26 cellular contexts compared by ENCODE assay signal in genomic region chr9:136303066-136303824, GRCh38. TPM values are rescaled to one million over a fixed set of nuclear protein-coding genes. Genes with fewer than 3 reads are reported as not detected.
"Had no signal": no experiment of that assay in that cellular context is flagged by ENCODE, and none has a peak within 500 bp of the region (broad histone marks: within the 10 kb centered on the region; RNA-seq: fewer than 3 reads in every experiment).

No MANE protein-coding gene starts in this region.

- H3K36me3 ChIP-seq: cardiac muscle cell, right atrium auricular region, tibial nerve, uterus had no signal

- H3K4me1 ChIP-seq: right atrium auricular region, tibial nerve, uterus had no signal

- H3K27ac Mint-ChIP-seq: activated CD4-positive, alpha-beta T cell treated with anti-CD3 and anti-CD28 coated beads, Interleukin-2, amount 10 ng/mL, durations not matched to agents 24 days and 14 days; activated CD8-positive, alpha-beta T cell treated with anti-CD3 and anti-CD28 coated beads, Interleukin-2, amount 10 ng/mL, durations not matched to agents 7 days and 5 days; activated naive CD8-positive, alpha-beta T cell treated with anti-CD3 and anti-CD28 coated beads, Interleukin-2, amount 10 ng/mL, durations not matched to agents 7 days and 5 days; activated T-cell treated with anti-CD3 and anti-CD28 coated beads, Interleukin-2, amount 50 U/mL, for 24 hours; activated T-helper 2 cell treated with anti-CD3 and anti-CD28 coated beads, Interferon-gamma antibody, Interleukin-2, Interleukin-4, amounts not matched to agents 10 μg/mL and 5 μg/mL and 100 μg/mL, durations not matched to agents 14 hours and 24 hours and 36 hours; nephron progenitor cell; stimulated activated naive CD8-positive, alpha-beta T cell treated with anti-CD3 and anti-CD28 coated beads, Interleukin-15, Interleukin-2, amounts not matched to agents 100 ng/mL and 50 ng/mL, for 24 hours had no signal

- H3K27ac ChIP-seq: cardiac muscle cell, hepatocyte, right atrium auricular region, skin epidermis, tibial nerve, uterus had no signal

- H3K9me3 Mint-ChIP-seq: activated CD4-positive, alpha-beta T cell treated with anti-CD3 and anti-CD28 coated beads, Interleukin-2, amount 10 ng/mL, durations not matched to agents 24 days and 14 days; activated naive CD8-positive, alpha-beta T cell treated with anti-CD3 and anti-CD28 coated beads, Interleukin-2, amount 10 ng/mL, durations not matched to agents 7 days and 5 days; activated T-cell treated with anti-CD3 and anti-CD28 coated beads, Interleukin-2, amount 50 U/mL, for 24 hours; activated T-helper 2 cell treated with anti-CD3 and anti-CD28 coated beads, Interferon-gamma antibody, Interleukin-2, Interleukin-4, amounts not matched to agents 10 μg/mL and 5 μg/mL and 100 μg/mL, durations not matched to agents 14 hours and 24 hours and 36 hours; nephron progenitor cell; stimulated activated naive CD8-positive, alpha-beta T cell treated with anti-CD3 and anti-CD28 coated beads, Interleukin-15, Interleukin-2, amounts not matched to agents 100 ng/mL and 50 ng/mL, for 24 hours had no signal

- ATAC-seq: activated CD8-positive, alpha-beta T cell treated with anti-CD3 and anti-CD28 coated beads, Interleukin-2, amount 10 ng/mL, durations not matched to agents 7 days and 5 days; left lobe of liver had no signal

- DNase-seq: activated CD4-positive, alpha-beta T cell treated with anti-CD3 and anti-CD28 coated beads, Interleukin-2, amount 10 ng/mL, durations not matched to agents 24 days and 14 days; activated CD8-positive, alpha-beta T cell treated with anti-CD3 and anti-CD28 coated beads, Interleukin-2, amount 10 ng/mL, durations not matched to agents 7 days and 5 days; activated naive CD4-positive, alpha-beta T cell treated with Interleukin-2 at 50 U/mL for 16 hours; activated naive CD8-positive, alpha-beta T cell treated with anti-CD3 and anti-CD28 coated beads, Interleukin-2, amount 10 ng/mL, durations not matched to agents 7 days and 5 days; activated T-cell treated with anti-CD3 and anti-CD28 coated beads, Interleukin-2, amount 50 U/mL, for 24 hours; amygdala; dermis blood vessel endothelial cell; effector memory CD4-positive, alpha-beta T cell; foreskin fibroblast; midbrain; nephron progenitor cell; occipital lobe; stimulated activated CD4-positive, alpha-beta T cell treated with anti-CD3 and anti-CD28 coated beads, Interleukin-15, amount 100 ng/mL, for 24 hours; stimulated activated CD4-positive, alpha-beta T cell treated with anti-CD3 and anti-CD28 coated beads, Interleukin-2, amount 100 ng/mL, for 48 hours; T-helper 9 cell; uterus had no signal

- H3K4me3 ChIP-seq: cardiac muscle cell, hepatocyte, right atrium auricular region, skin epidermis, tibial nerve, uterus had no signal

- H3K27me3 Mint-ChIP-seq: activated naive CD8-positive, alpha-beta T cell treated with anti-CD3 and anti-CD28 coated beads, Interleukin-2, amount 10 ng/mL, durations not matched to agents 7 days and 5 days; stimulated activated naive CD8-positive, alpha-beta T cell treated with anti-CD3 and anti-CD28 coated beads, Interleukin-15, Interleukin-2, amounts not matched to agents 100 ng/mL and 50 ng/mL, for 24 hours had no signal

- H3K27me3 ChIP-seq: cardiac muscle cell, hepatocyte, right atrium auricular region, uterus had no signal

- H3K9me3 ChIP-seq: right atrium auricular region, tibial nerve, uterus had no signal

- H3K36me3 Mint-ChIP-seq: activated naive CD8-positive, alpha-beta T cell treated with anti-CD3 and anti-CD28 coated beads, Interleukin-2, amount 10 ng/mL, durations not matched to agents 7 days and 5 days had no signal

- H3K4me3 Mint-ChIP-seq: activated CD4-positive, alpha-beta T cell treated with anti-CD3 and anti-CD28 coated beads, Interleukin-2, amount 10 ng/mL, durations not matched to agents 24 days and 14 days; activated CD8-positive, alpha-beta T cell treated with anti-CD3 and anti-CD28 coated beads, Interleukin-2, amount 10 ng/mL, durations not matched to agents 7 days and 5 days; activated naive CD8-positive, alpha-beta T cell treated with anti-CD3 and anti-CD28 coated beads, Interleukin-2, amount 10 ng/mL, durations not matched to agents 7 days and 5 days; activated T-cell treated with anti-CD3 and anti-CD28 coated beads, Interleukin-2, amount 50 U/mL, for 24 hours; nephron progenitor cell; stimulated activated naive CD8-positive, alpha-beta T cell treated with anti-CD3 and anti-CD28 coated beads, Interleukin-15, Interleukin-2, amounts not matched to agents 100 ng/mL and 50 ng/mL, for 24 hours had no signal

- H3K4me2 ChIP-seq: hepatocyte had no signal

RNA-seq across cellular contexts. Expression of gene CCDC187, which starts 0.6 kb away (rescaled TPM):
- total RNA-seq: activated CD4-positive, alpha-beta T cell treated with anti-CD3 and anti-CD28 coated beads, Interleukin-2, amount 10 ng/mL, durations not matched to agents 24 days and 14 days; activated CD8-positive, alpha-beta T cell treated with anti-CD3 and anti-CD28 coated beads, Interleukin-2, amount 10 ng/mL, durations not matched to agents 7 days and 5 days; activated naive CD8-positive, alpha-beta T cell treated with anti-CD3 and anti-CD28 coated beads, Interleukin-2, amount 10 ng/mL, durations not matched to agents 7 days and 5 days; activated T-helper 2 cell treated with anti-CD3 and anti-CD28 coated beads, Interferon-gamma antibody, Interleukin-2, Interleukin-4, amounts not matched to agents 10 μg/mL and 5 μg/mL and 100 μg/mL, durations not matched to agents 14 hours and 24 hours and 36 hours; dermis blood vessel endothelial cell; lung microvascular endothelial cell; posterior vena cava; right atrium auricular region had no signal
